In the genomic region with DNA sequence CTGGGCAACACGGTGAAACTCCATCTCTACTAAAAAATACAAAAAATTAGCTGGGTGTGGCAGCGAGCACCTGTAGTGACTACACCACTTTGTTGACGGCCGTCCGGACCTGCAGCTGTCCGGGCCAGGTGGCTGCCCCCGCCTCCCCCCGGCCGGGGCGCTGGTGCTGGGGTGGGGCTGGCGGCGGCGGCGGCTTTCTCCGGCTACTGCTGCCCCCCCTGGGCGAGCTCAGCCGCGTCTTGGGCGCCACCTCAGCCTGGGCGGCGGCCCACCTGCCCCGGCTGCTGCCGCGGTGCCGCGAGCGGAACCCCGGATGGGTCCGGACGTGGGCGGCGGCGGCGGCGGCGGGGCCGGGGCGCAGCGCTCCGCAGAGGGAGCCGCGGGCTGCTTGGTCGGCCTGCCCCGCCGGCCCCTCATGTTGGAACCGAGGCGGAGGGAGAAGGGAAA, we compare ENCODE assay signal across 8 cellular contexts. TPM values are rescaled to one million over a fixed set of nuclear protein-coding genes. Genes with fewer than 3 reads are reported as not detected.
DNase-seq lines count a peak whose midpoint lies in the region; TF ChIP-seq lines count a peak whose summit lies in the region.
"Not testable (repeated sequence)": the region's sequence is repeated elsewhere in the genome, so short reads cannot be mapped to it uniquely, and the experiment has no call there.

No MANE protein-coding gene starts in this region.

- not testable (repeated sequence) for H3K4me1 ChIP-seq in HAP-1, suprapubic skin
- H3K4me1 ChIP-seq in neutrophil (ENCODE audit: control insufficient read depth in 1 of 2, insufficient read depth in 1 of 2, low read depth in 1 of 2, low read length in 1 of 2), result peaks cover 10 to 16% of the 10 kb centered on the region in 2 experiments

- in situ Hi-C loops in HAP-1 (cut with MboI; ENCODE audit: low sequenced_read_pairs), result not testable (repeated sequence)

- peak overlapping the region; percentile 80 for H3K9ac ChIP-seq in SK-N-MC (ENCODE audit: insufficient read length)

- WGBS in suprapubic skin, result 0% methylated on average over 2 of the region's 47 CpGs

- H3K4me3 ChIP-seq in HAP-1 (peak overlapping the region; percentile 51), SK-N-MC (peak overlapping the region; percentile 84), neutrophil (ENCODE audit: low read depth in 1 of 2, low read length in 1 of 2) (peak overlapping the region; percentile 59 to 79), suprapubic skin (peak overlapping the region; percentile 89)

- DNase-seq in GM10248 (ENCODE audit: extremely low spot score) (peak; percentile 40), HAP-1 (ENCODE audit: low spot score in 2 of 2) (peak in 1 of 2 experiments; percentile 46), HuH-7.5 (ENCODE audit: low spot score) (peak; percentile 24), cardiac septum (ENCODE audit: low spot score) (peak; percentile 79), suprapubic skin (ENCODE audit: low spot score in 2 of 2) (peak; percentile 66 to 74)
- DNase-seq in SK-N-MC (ENCODE audit: low read depth, low spot score), result not testable (repeated sequence)

- TF ChIP-seq CTCF in GM10248 (IDR thresholded peaks at IDR 0.05; ENCODE audit: control extremely low read depth, extremely low read depth, low read depth, missing control alignments), result peak; percentile 14
- not testable (repeated sequence) for TF ChIP-seq CTCF in neutrophil (IDR thresholded peaks at IDR 0.05); suprapubic skin (IDR thresholded peaks at IDR 0.05)

- TF ChIP-seq POLR2A in suprapubic skin (IDR thresholded peaks at IDR 0.05), result not testable (repeated sequence)

- H3K9me3 ChIP-seq in HAP-1; SK-N-MC (ENCODE audit: low read depth, low read length); neutrophil; suprapubic skin: not testable (repeated sequence)

- not testable (repeated sequence) for H3K36me3 ChIP-seq in HAP-1 (replicated peaks); SK-N-MC (ENCODE audit: insufficient read depth, low read length); neutrophil; suprapubic skin

- H3K27ac ChIP-seq in SK-N-MC, result not testable (repeated sequence)
- peak overlapping the region; percentile 66 for H3K27ac ChIP-seq in angular gyrus (ENCODE audit: low read depth, low read length)
- peak overlapping the region; percentile 96 for H3K27ac ChIP-seq in neutrophil
- peak overlapping the region; percentile 99 for H3K27ac ChIP-seq in suprapubic skin

- intact Hi-C loops in cardiac septum (cut with DNase I), result loop anchor here (2.0 kb wide), 1 partner anchor 44 kb away; no protein-coding TSS in a partner anchor

- POLR2A ChIA-PET in GM10248 (lab: Yijun Ruan, JAX), result interaction anchor here (0.6 to 1.0 kb wide), 2 partner anchors 8 to 260 kb away, joined by 3 to 8 read pairs; no protein-coding TSS in a partner anchor

- not testable (repeated sequence) for TF ChIP-seq EP300 in suprapubic skin (IDR thresholded peaks at IDR 0.05)

- CTCF ChIA-PET in GM10248 (lab: Yijun Ruan, JAX), result interaction anchor here (1.0 to 2.3 kb wide), 13 partner anchors 8 to 280 kb away, joined by 3 to 18 read pairs (median 4); no protein-coding TSS in a partner anchor

- not testable (repeated sequence) for H3K27me3 ChIP-seq in HAP-1 (ENCODE audit: low read depth); neutrophil; suprapubic skin

RNA-seq across cellular contexts. Expression of gene LRRC37A3, which starts 0.4 kb away (rescaled TPM):
- 4.2 TPM for total RNA-seq in cardiac septum
- 10 to 100 TPM in 1 of 4 donors, 1 to 10 TPM in 3; 3.9 to 24.3 (median 5.9) TPM for total RNA-seq in suprapubic skin
